In genomic region chr20:64238851-64239387, GRCh38 we compare ENCODE assay signal across 15 cellular contexts. TPM values are rescaled to one million over a fixed set of nuclear protein-coding genes. Genes with fewer than 3 reads are reported as not detected.
DNase-seq lines count a peak whose midpoint lies in the region; ATAC-seq and TF ChIP-seq lines count a peak whose summit lies in the region.
"Had no signal": no experiment of that assay in that cellular context is flagged by ENCODE, and none has a peak within 500 bp of the region (broad histone marks: within the 10 kb centered on the region; RNA-seq: fewer than 3 reads in every experiment).

No MANE protein-coding gene starts in this region.

- DNase-seq in activated effector memory CD4-positive, alpha-beta T cell treated with anti-CD3 and anti-CD28 coated beads, Interleukin-2, amount 50 U/mL, for 16 hours: peak; percentile 54
- no peak for DNase-seq in activated effector memory CD4-positive, alpha-beta T cell treated with Interleukin-2 at 50 U/mL for 16 hours
- no peak for DNase-seq in OCI-LY7 (ENCODE audit: low spot score)
- peak; percentile 60 for DNase-seq in posterior vena cava (ENCODE audit: low spot score)
- DNase-seq in gastrocnemius medialis: no peak
- DNase-seq: 8988T; activated CD4-positive, alpha-beta T cell treated with anti-CD3 and anti-CD28 coated beads, Interleukin-2, amount 50 U/mL, for 1 hour; mesenchymal stem cell; stimulated activated CD4-positive, alpha-beta T cell treated with anti-CD3 and anti-CD28 coated beads, Interleukin-12 subunit alpha, Interleukin-12 subunit beta, amount 100 ng/mL, for 4 hours; thyroid gland had no signal

- no peak overlapping the region for H3K4me2 ChIP-seq in OCI-LY7 (ENCODE audit: low read length)

- no peaks in the 10 kb centered on the region for H3K9me2 ChIP-seq in OCI-LY7 (ENCODE audit: insufficient read depth, low read length)

- ATAC-seq in HG03108 (IDR thresholded peaks at IDR 0.05; ENCODE audit: unreplicated experiment): no peak
- no peak for ATAC-seq in gastrocnemius medialis
- no peak for ATAC-seq in GM18907 (IDR thresholded peaks at IDR 0.05; ENCODE audit: unreplicated experiment)
- ATAC-seq: activated naive CD4-positive, alpha-beta T cell treated with anti-CD3 and anti-CD28 coated beads, Interleukin-2, amount 50 U/mL, for 72 hours had no signal

- H3K36me3 ChIP-seq in OCI-LY7 (ENCODE audit: insufficient read depth, low read length) (no peaks in the 10 kb centered on the region), gastrocnemius medialis (no peaks in the 10 kb centered on the region)
- H3K36me3 ChIP-seq: heart left ventricle, thyroid gland had no signal

- TF ChIP-seq POLR2A in GM19099 (IDR thresholded peaks at IDR 0.05; ENCODE audit: extremely low read depth, insufficient read length, low read depth) (peak; percentile 17), gastrocnemius medialis (IDR thresholded peaks at IDR 0.05) (no peak)

- no peaks in the 10 kb centered on the region for H3K27me3 ChIP-seq in gastrocnemius medialis
- H3K27me3 ChIP-seq: heart left ventricle, thyroid gland had no signal

- H3K79me2 ChIP-seq in OCI-LY7 (ENCODE audit: insufficient read depth, low read depth, low read length): no peaks in the 10 kb centered on the region

- in situ Hi-C loops in gastrocnemius medialis (cut with MboI; ENCODE audit: low sequenced_read_pairs in 4 of 4): no loop called here

- H4K20me1 ChIP-seq in OCI-LY7 (ENCODE audit: insufficient read depth, low read length): no peaks in the 10 kb centered on the region

- CTCF ChIA-PET in OCI-LY7 (lab: Charles Lee; ENCODE audit: unreplicated experiment): interaction anchor here (1.3 kb wide), 1 partner anchor 15 kb away, joined by 6 read pairs; no protein-coding TSS in a partner anchor

- H3K4me3 ChIP-seq in OCI-LY7 (ENCODE audit: low read depth, low read length, poor library complexity, severe bottlenecking) (no peak overlapping the region), gastrocnemius medialis (no peak overlapping the region)
- H3K4me3 ChIP-seq: heart left ventricle, thyroid gland had no signal

- TF ChIP-seq CTCF in OCI-LY7 (conservative IDR thresholded peaks at IDR 0.05; ENCODE audit: low read length) (0 out of 2 replicates have a peak, but pooled peaks have one; percentile 16), gastrocnemius medialis (IDR thresholded peaks at IDR 0.05 in 4 of 5, conservative IDR thresholded peaks at IDR 0.05 in 1 of 5) (no peak)

- POLR2A ChIA-PET in OCI-LY7 (lab: Charles Lee): interaction anchor here (1.0 kb wide), 1 partner anchor 19 kb away, joined by 3 read pairs; no protein-coding TSS in a partner anchor

- H3K27ac ChIP-seq in OCI-LY7 (ENCODE audit: low read depth, low read length, poor library complexity, severe bottlenecking) (no peak overlapping the region), gastrocnemius medialis (peak overlapping the region in 1 of 4 donors; percentile 39)
- H3K27ac ChIP-seq: heart left ventricle, thyroid gland had no signal

- intact Hi-C loops in OCI-LY7 (cut with micrococcal nuclease; ENCODE audit: unreplicated experiment): no loop called here
- intact Hi-C loops in posterior vena cava (cut with DNase I): no loop called here
- intact Hi-C loops in gastrocnemius medialis (cut with DNase I; ENCODE audit: low total_unique reads): no loop called here

- BruUV-seq in OCI-LY7 (replicated peaks; lab: Mats Ljungman, UMichigan): no TSS peak

- H3K4me1 ChIP-seq in OCI-LY7 (ENCODE audit: insufficient read depth, low read length, poor library complexity, severe bottlenecking) (no peaks in the 10 kb centered on the region), gastrocnemius medialis (peaks cover 0 to 15% of the 10 kb centered on the region in 2 donors)

- no peak overlapping the region for H2AFZ ChIP-seq in OCI-LY7 (ENCODE audit: low read length)

- H3K9me3 ChIP-seq in OCI-LY7 (ENCODE audit: low read length): no peaks in the 10 kb centered on the region
- no peaks in the 10 kb centered on the region for H3K9me3 ChIP-seq in gastrocnemius medialis
- H3K9me3 ChIP-seq: heart left ventricle, thyroid gland had no signal

RNA-seq across cellular contexts. Expression of gene PCMTD2, which starts 16.6 kb away (rescaled TPM):
- total RNA-seq in OCI-LY7 (2014; rRNA removed; shearing (Covaris generic)): 47.0 and 62.1 TPM in 2 replicates
- total RNA-seq in OCI-LY7 (2022): 51.7 and 64.2 TPM in 2 replicates
- total RNA-seq in posterior vena cava: 10 to 100 TPM; 25.1 to 27.0 TPM
- 10 to 100 TPM; 51.3 to 96.9 (median 75.4) TPM for total RNA-seq in gastrocnemius medialis

Comparison
In these comparisons a context has a peak if more than half of its experiments do, and no peak if none do; other contexts are left out.
1. DNase-seq: peak in activated effector memory CD4-positive, alpha-beta T cell treated with anti-CD3 and anti-CD28 coated beads, Interleukin-2, amount 50 U/mL, for 16 hours (single experiment) and posterior vena cava (single experiment); none in activated effector memory CD4-positive, alpha-beta T cell treated with Interleukin-2 at 50 U/mL for 16 hours (single experiment), OCI-LY7 (single experiment) and gastrocnemius medialis (0 of 2).